In the genomic region with DNA sequence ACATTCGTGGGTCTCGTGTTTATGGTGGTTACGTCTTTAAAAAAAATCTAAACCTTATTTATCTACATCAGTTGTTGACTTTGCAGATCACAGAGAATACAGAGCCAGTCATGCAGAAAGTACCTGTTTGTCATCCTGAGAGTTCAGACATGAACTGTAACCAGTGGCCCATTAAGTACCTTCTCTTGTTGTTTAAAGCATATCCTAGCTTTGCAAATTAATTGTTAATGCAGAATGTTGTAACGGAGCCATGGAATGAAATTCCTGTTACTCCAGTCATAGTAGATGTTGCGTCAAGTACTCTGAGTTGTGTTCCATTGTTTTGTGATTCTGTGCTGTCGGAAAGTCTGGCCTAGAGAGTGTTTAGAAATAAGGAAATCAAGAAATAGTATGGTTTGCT, we compare ENCODE assay signal across 13 cellular contexts.
DNase-seq lines count a peak whose midpoint lies in the region; ATAC-seq, FAIRE-seq and TF ChIP-seq lines count a peak whose summit lies in the region.
"Had no signal": no experiment of that assay in that cellular context is flagged by ENCODE, and none has a peak within 500 bp of the region (broad histone marks: within the 10 kb centered on the region; RNA-seq: fewer than 3 reads in every experiment).

No MANE protein-coding gene starts in this region.

- dilution Hi-C loops in keratinocyte (cut with MboI; ENCODE audit: extremely low pct_ligation_motif_present, low sequenced_read_pairs) = no loop called here

- no peaks in the 10 kb centered on the region for H3K4me1 Mint-ChIP-seq in activated CD4-positive, alpha-beta T cell treated with anti-CD3 and anti-CD28 coated beads for 36 hours
- H3K4me1 Mint-ChIP-seq: activated CD4-positive, alpha-beta T cell treated with anti-CD3 and anti-CD28 coated beads, Interleukin-2, amount 10 ng/mL, durations not matched to agents 24 days and 14 days; brain; naive thymus-derived CD4-positive, alpha-beta T cell had no signal

- H3K9ac ChIP-seq in keratinocyte (ENCODE audit: control insufficient read depth, extremely low read depth, insufficient read depth, low read length) = no peak overlapping the region

- no peak overlapping the region for H3K4me3 ChIP-seq in BJ (ENCODE audit: low read depth, low read length)
- no peak overlapping the region for H3K4me3 ChIP-seq in keratinocyte (ENCODE audit: control insufficient read depth in 2 of 3, extremely low read depth in 1 of 3, insufficient read depth in 2 of 3, low read depth in 1 of 3, low read length in 3 of 3)
- H3K4me3 ChIP-seq: tibial artery had no signal

- ATAC-seq in HG02884 (IDR thresholded peaks at IDR 0.05; ENCODE audit: unreplicated experiment) = peak; percentile 41
- no peak for ATAC-seq in activated CD4-positive, alpha-beta T cell treated with anti-CD3 and anti-CD28 coated beads for 36 hours
- ATAC-seq: naive thymus-derived CD4-positive, alpha-beta T cell had no signal

- H4K20me1 ChIP-seq in keratinocyte (ENCODE audit: control insufficient read depth, extremely low read depth, insufficient read depth, low read length) = no peaks in the 10 kb centered on the region

- no peaks in the 10 kb centered on the region for H3K79me2 ChIP-seq in keratinocyte (ENCODE audit: control insufficient read depth, insufficient read depth, low read length)

- H3K36me3 ChIP-seq in BJ (ENCODE audit: control insufficient read depth, insufficient read depth, low read length) = no peaks in the 10 kb centered on the region
- no peaks in the 10 kb centered on the region for H3K36me3 ChIP-seq in keratinocyte (ENCODE audit: control insufficient read depth in 2 of 2, extremely low read depth in 1 of 2, insufficient read depth in 2 of 2, low read length in 2 of 2)

- H2AFZ ChIP-seq in keratinocyte (ENCODE audit: control insufficient read depth, low read length) = no peak overlapping the region

- no peak overlapping the region for H3K4me2 ChIP-seq in keratinocyte (ENCODE audit: control insufficient read depth, extremely low read depth, insufficient read depth, low read depth, low read length)

- no peak overlapping the region for H3K27ac Mint-ChIP-seq in activated CD4-positive, alpha-beta T cell treated with anti-CD3 and anti-CD28 coated beads for 36 hours
- H3K27ac Mint-ChIP-seq: activated CD4-positive, alpha-beta T cell treated with anti-CD3 and anti-CD28 coated beads, Interleukin-2, amount 10 ng/mL, durations not matched to agents 24 days and 14 days; brain; IgD-negative memory B cell; naive thymus-derived CD4-positive, alpha-beta T cell had no signal

- H3K9me3 Mint-ChIP-seq in activated CD4-positive, alpha-beta T cell treated with anti-CD3 and anti-CD28 coated beads for 36 hours (ENCODE audit: low read depth) = peaks cover 2% of the 10 kb centered on the region

- H3K27me3 ChIP-seq in BJ (ENCODE audit: control insufficient read depth, insufficient read depth, low read length) (no peaks in the 10 kb centered on the region), keratinocyte (ENCODE audit: control insufficient read depth, extremely low read depth, insufficient read depth, low read length) (no peaks in the 10 kb centered on the region)
- H3K27me3 ChIP-seq: tibial artery had no signal

- intact Hi-C loops in activated CD4-positive, alpha-beta T cell treated with anti-CD3 and anti-CD28 coated beads for 36 hours (cut with DNase I, micrococcal nuclease) = no loop called here

- H3K27ac ChIP-seq in keratinocyte (ENCODE audit: control insufficient read depth, insufficient read depth, low read length) = no peak overlapping the region
- H3K27ac ChIP-seq: tibial artery had no signal

- CTCF ChIA-PET in BJ (lab: Yijun Ruan, JAX) = no interaction called here
- CTCF ChIA-PET in activated CD4-positive, alpha-beta T cell treated with anti-CD3 and anti-CD28 coated beads for 36 hours (lab: Charles Lee) = no interaction called here

- FAIRE-seq in keratinocyte (lab: Jason Lieb, UNC) = peak; percentile 44

- POLR2A ChIA-PET in BJ (lab: Charles Lee) = no interaction called here
- POLR2A ChIA-PET in activated CD4-positive, alpha-beta T cell treated with anti-CD3 and anti-CD28 coated beads for 36 hours (lab: Charles Lee) = no interaction called here

- TF ChIP-seq CTCF in BJ (IDR thresholded peaks at IDR 0.05; ENCODE audit: insufficient read depth, low read depth, low read length) = no peak
- TF ChIP-seq CTCF in keratinocyte (optimal IDR thresholded peaks at IDR 0.05 in 1 of 3, IDR thresholded peaks at IDR 0.05 in 1 of 3, conservative IDR thresholded peaks at IDR 0.05 in 1 of 3; ENCODE audit: extremely low read depth in 1 of 3, insufficient read depth in 2 of 3, low read length in 3 of 3) = no peak

- no peaks in the 10 kb centered on the region for H3K36me3 Mint-ChIP-seq in activated CD4-positive, alpha-beta T cell treated with anti-CD3 and anti-CD28 coated beads for 36 hours (ENCODE audit: low read depth)
- H3K36me3 Mint-ChIP-seq: IgD-negative memory B cell; naive thymus-derived CD4-positive, alpha-beta T cell had no signal

- no peak overlapping the region for H3K4me3 Mint-ChIP-seq in activated CD4-positive, alpha-beta T cell treated with anti-CD3 and anti-CD28 coated beads for 36 hours
- H3K4me3 Mint-ChIP-seq: activated CD4-positive, alpha-beta T cell treated with anti-CD3 and anti-CD28 coated beads, Interleukin-2, amount 10 ng/mL, durations not matched to agents 24 days and 14 days; brain; IgD-negative memory B cell; naive thymus-derived CD4-positive, alpha-beta T cell had no signal

- no peaks in the 10 kb centered on the region for H3K9me3 ChIP-seq in keratinocyte (ENCODE audit: control insufficient read depth, low read depth, low read length)
- H3K9me3 ChIP-seq: tibial artery had no signal

- H3K4me1 ChIP-seq in keratinocyte (ENCODE audit: control insufficient read depth, extremely low read depth, insufficient read depth, low read length) = peaks cover 5% of the 10 kb centered on the region

- DNase-seq in BJ (ENCODE audit: low read depth) = peak; percentile 13
- DNase-seq in SK-N-DZ (ENCODE audit: low spot score) = peak; percentile 18
- no peak for DNase-seq in keratinocyte (ENCODE audit: low read depth, low spot score)
- DNase-seq in H4 (ENCODE audit: low spot score) = no peak
- DNase-seq in activated effector memory CD4-positive, alpha-beta T cell treated with Interleukin-2 at 50 U/mL for 16 hours = no peak
- no peak for DNase-seq in stimulated activated CD4-positive, alpha-beta T cell treated with anti-CD3 and anti-CD28 coated beads, Interleukin-4, amount 100 ng/mL, for 24 hours
- DNase-seq in activated CD4-positive, alpha-beta T cell treated with anti-CD3 and anti-CD28 coated beads for 36 hours = no peak
- DNase-seq: activated CD4-positive, alpha-beta T cell treated with anti-CD3 and anti-CD28 coated beads, Interleukin-2, amount 10 ng/mL, durations not matched to agents 24 days and 14 days; naive thymus-derived CD4-positive, alpha-beta T cell; tibial artery had no signal

- peaks cover 2% of the 10 kb centered on the region for H3K27me3 Mint-ChIP-seq in activated CD4-positive, alpha-beta T cell treated with anti-CD3 and anti-CD28 coated beads for 36 hours
- H3K27me3 Mint-ChIP-seq: activated CD4-positive, alpha-beta T cell treated with anti-CD3 and anti-CD28 coated beads, Interleukin-2, amount 10 ng/mL, durations not matched to agents 24 days and 14 days; IgD-negative memory B cell had no signal

- H3K9me1 ChIP-seq in keratinocyte (ENCODE audit: control insufficient read depth, extremely low read depth, insufficient read depth, low read length) = no peaks in the 10 kb centered on the region

Comparison
In these comparisons a context has a peak if more than half of its experiments do, and no peak if none do; other contexts are left out.
1. DNase-seq: peak in BJ (single experiment) and SK-N-DZ (single experiment); none in keratinocyte (single experiment), H4 (single experiment), activated effector memory CD4-positive, alpha-beta T cell treated with Interleukin-2 at 50 U/mL for 16 hours (single experiment), stimulated activated CD4-positive, alpha-beta T cell treated with anti-CD3 and anti-CD28 coated beads, Interleukin-4, amount 100 ng/mL, for 24 hours (single experiment) and activated CD4-positive, alpha-beta T cell treated with anti-CD3 and anti-CD28 coated beads for 36 hours (single experiment).